20 cellular contexts compared by ENCODE assay signal in the genomic region with DNA sequence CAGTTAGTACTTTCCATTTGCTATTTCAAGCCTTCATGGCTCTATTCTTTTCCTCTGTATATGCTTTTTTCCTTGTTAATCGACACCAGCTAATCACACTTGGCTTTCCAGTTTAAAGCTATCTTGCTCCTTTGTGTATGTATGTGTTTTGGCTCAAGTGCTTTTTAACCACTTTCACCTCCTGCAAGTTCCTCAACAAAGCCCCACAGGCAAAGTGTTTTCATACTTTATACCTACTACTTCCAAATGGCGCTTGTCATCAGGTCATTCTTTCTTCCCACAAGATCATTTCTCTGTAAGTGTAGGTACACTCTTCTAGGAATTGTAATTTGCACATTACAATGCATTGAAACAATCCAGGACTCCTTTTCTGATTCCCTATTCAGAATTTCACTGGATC.
A peak's percentile ranks its signal among the peaks of the same experiment; 100 is the strongest.
DNase-seq lines count a peak whose midpoint lies in the region; TF ChIP-seq lines count a peak whose summit lies in the region.
"Had no signal": no experiment of that assay in that cellular context is flagged by ENCODE, and none has a peak within 500 bp of the region (broad histone marks: within the 10 kb centered on the region; RNA-seq: fewer than 3 reads in every experiment).

No MANE protein-coding gene starts in this region.

- in situ Hi-C loops in HAP-1 (cut with MboI; ENCODE audit: low sequenced_read_pairs), result no loop called here

- no peak for TF ChIP-seq CTCF in tibial nerve (IDR thresholded peaks at IDR 0.05)

- no peaks in the 10 kb centered on the region for H3K36me3 ChIP-seq in HAP-1 (replicated peaks)
- H3K36me3 ChIP-seq in tibial nerve, result no peaks in the 10 kb centered on the region
- H3K36me3 ChIP-seq: SJCRH30 had no signal

- peak overlapping the region in 3 of 4 donors; percentile 29 to 79 (median 70) for H3K27ac ChIP-seq in tibial nerve
- H3K27ac ChIP-seq: GM23248, HL-60, KMS-11, SJCRH30 had no signal

- DNase-seq in NCI-H82 (lab: John Stamatoyannopoulos, UW) (peak; percentile 14), NCI-H82 treated with DMSO at 0.1 percent for 48 hours (lab: John Stamatoyannopoulos, UW; ENCODE audit: unreplicated experiment) (no peak), HAP-1 (ENCODE audit: low spot score in 2 of 2) (peak; percentile 14 to 52), astrocyte of the hippocampus (ENCODE audit: low read depth, low spot score) (peak; percentile 16), tibial nerve (ENCODE audit: low spot score in 2 of 2) (no peak), SIG-M5 (lab: John Stamatoyannopoulos, UW) (no peak), Ammon's horn (ENCODE audit: low spot score) (no peak)
- DNase-seq: 8988T; ACHN; CD4-positive, CD25-positive, alpha-beta regulatory T cell; GM23248; MM.1S; NCI-H1694 treated with DMSO at 0.1 percent for 48 hours; NCI-H2081 treated with DMSO at 0.1 percent for 48 hours; NCI-H524; NCI-H774; OCI-M1; SJCRH30 had no signal

- H3K9me3 ChIP-seq in HAP-1, result no peaks in the 10 kb centered on the region
- no peaks in the 10 kb centered on the region for H3K9me3 ChIP-seq in tibial nerve
- H3K9me3 ChIP-seq: SJCRH30 had no signal

- no peak for TF ChIP-seq POLR2A in tibial nerve (IDR thresholded peaks at IDR 0.05)

- WGBS in tibial nerve, 2 donors, result 56 to 59% methylated on average over 2 of the region's 2 CpGs

- peaks cover 20% of the 10 kb centered on the region for H3K4me1 ChIP-seq in HAP-1
- peaks cover 0 to 15% (median 3%) of the 10 kb centered on the region in 4 donors for H3K4me1 ChIP-seq in tibial nerve

- TF ChIP-seq EP300 in tibial nerve (IDR thresholded peaks at IDR 0.05), result no peak

- H3K4me3 ChIP-seq in HAP-1 (no peak overlapping the region), tibial nerve (no peak overlapping the region)
- H3K4me3 ChIP-seq: GM23248 had no signal

- H3K27me3 ChIP-seq in HAP-1 (ENCODE audit: low read depth), result no peaks in the 10 kb centered on the region
- H3K27me3 ChIP-seq in tibial nerve, result no peaks in the 10 kb centered on the region
- H3K27me3 ChIP-seq: SJCRH30 had no signal

Comparison
In these comparisons a context has a peak if more than half of its experiments do, and no peak if none do; other contexts are left out.
1. DNase-seq: peak in NCI-H82 (single experiment), HAP-1 (2 of 2) and astrocyte of the hippocampus (single experiment); none in NCI-H82 treated with DMSO at 0.1 percent for 48 hours (single experiment), tibial nerve (0 of 2), SIG-M5 (single experiment) and Ammon's horn (single experiment).